In the genomic region with DNA sequence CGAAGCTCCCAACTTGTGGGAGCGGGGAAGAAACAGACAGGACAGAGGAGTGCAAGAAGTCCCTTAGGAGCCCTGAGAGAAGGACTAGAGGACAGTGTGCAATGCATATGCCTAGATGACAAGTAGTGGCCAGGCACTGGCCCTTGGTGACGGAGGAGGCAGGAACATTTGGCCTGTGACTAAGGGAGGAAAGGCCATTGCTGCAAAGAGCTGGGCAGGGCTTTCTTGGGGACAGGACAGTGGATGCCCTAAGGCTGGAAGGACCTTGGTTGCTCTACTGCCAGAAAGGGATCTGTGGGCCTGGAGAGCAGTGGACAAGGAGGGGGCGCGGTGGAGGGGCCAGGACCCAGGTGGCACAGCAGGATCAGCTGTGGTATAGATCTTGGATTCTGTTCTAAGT, we compare ENCODE assay signal across 21 cellular contexts.
DNase-seq lines count a peak whose midpoint lies in the region; ATAC-seq, FAIRE-seq and TF ChIP-seq lines count a peak whose summit lies in the region.
"Had no signal": no experiment of that assay in that cellular context is flagged by ENCODE, and none has a peak within 500 bp of the region (broad histone marks: within the 10 kb centered on the region; RNA-seq: fewer than 3 reads in every experiment).

No MANE protein-coding gene starts in this region.

- H3K79me2 ChIP-seq in astrocyte (ENCODE audit: insufficient read depth, low read length): no peaks in the 10 kb centered on the region

- H3K36me3 Mint-ChIP-seq in astrocyte (ENCODE audit: low read depth, unreplicated experiment): peaks cover 2% of the 10 kb centered on the region

- no peak for TF ChIP-seq CTCF in astrocyte (IDR thresholded peaks at IDR 0.05; ENCODE audit: insufficient read depth, low read depth, low read length)
- TF ChIP-seq CTCF in transverse colon (IDR thresholded peaks at IDR 0.05): no peak
- no peak for TF ChIP-seq CTCF in tibial artery (IDR thresholded peaks at IDR 0.05)

- H3K27me3 Mint-ChIP-seq in astrocyte (ENCODE audit: low read depth, unreplicated experiment): no peaks in the 10 kb centered on the region

- H3K4me2 ChIP-seq in astrocyte (ENCODE audit: low read length): peak overlapping the region; percentile 73

- no peak for FAIRE-seq in astrocyte (lab: Jason Lieb, UNC)

- no peak for TF ChIP-seq EP300 in transverse colon (IDR thresholded peaks at IDR 0.05; ENCODE audit: low read depth)

- DNase-seq in LoVo (ENCODE audit: low spot score) (peak; percentile 14), astrocyte (ENCODE audit: low read depth) (no peak), left colon (no peak), transverse colon (no peak), tibial artery (no peak)
- DNase-seq: activated CD4-positive, alpha-beta memory T cell treated with anti-CD3 and anti-CD28 coated beads, Interleukin-2, amount 10 ng/mL, durations not matched to agents 7 days and 5 days; activated gamma-delta T cell treated with Interleukin-2 at 50 U/mL for 16 hours; activated T-cell treated with anti-CD3 and anti-CD28 coated beads for 4 hours; amygdala; central memory CD4-positive, alpha-beta T cell; esophagus squamous epithelium; left lung; NCI-H1436 treated with DMSO at 0.1 percent for 48 hours; occipital lobe; T-helper 17 cell had no signal

- 54 to 75% methylated on average over 3 to 5 of the region's 5 CpGs for WGBS in transverse colon (ENCODE audit: low coverage in 1 of 2), 2 donors

- H3K36me3 ChIP-seq in astrocyte (ENCODE audit: insufficient read depth, low read length) (no peaks in the 10 kb centered on the region), transverse colon (no peaks in the 10 kb centered on the region), tibial artery (no peaks in the 10 kb centered on the region)
- H3K36me3 ChIP-seq: esophagus squamous epithelium, left lung had no signal

- H3K4me1 ChIP-seq in astrocyte (ENCODE audit: insufficient read depth, low read length) (peaks cover 28% of the 10 kb centered on the region), transverse colon (peaks cover 0 to 45% (median 22%) of the 10 kb centered on the region in 4 donors), tibial artery (no peaks in the 10 kb centered on the region)
- H3K4me1 ChIP-seq: left lung had no signal

- H4K20me1 ChIP-seq in astrocyte (ENCODE audit: insufficient read depth, low read length): no peaks in the 10 kb centered on the region

- H3K27ac ChIP-seq in astrocyte (ENCODE audit: low read depth, low read length) (peak overlapping the region; percentile 85), transverse colon (peak overlapping the region; percentile 47 to 73 (median 64)), tibial artery (no peak overlapping the region)
- H3K27ac ChIP-seq: esophagus squamous epithelium, HL-60, left lung had no signal

- in situ Hi-C loops in transverse colon (cut with MboI; ENCODE audit: low pct_ligation_motif_present in 1 of 4, low pct_unique_long_range_greater_than_20kb in 1 of 4, low sequenced_read_pairs in 3 of 4): no loop called here

- ATAC-seq in left colon: peak; percentile 16
- ATAC-seq in GM18517 (IDR thresholded peaks at IDR 0.05; ENCODE audit: unreplicated experiment): no peak
- no peak for ATAC-seq in HG03175 (IDR thresholded peaks at IDR 0.05; ENCODE audit: unreplicated experiment)
- no peak for ATAC-seq in GM19035 (IDR thresholded peaks at IDR 0.05; ENCODE audit: unreplicated experiment)
- ATAC-seq: left lung, T-helper 17 cell, WTC11 had no signal

- H3K9me3 ChIP-seq in astrocyte (ENCODE audit: insufficient read depth, low read depth, low read length): no peaks in the 10 kb centered on the region
- peaks cover 8 to 11% of the 10 kb centered on the region in 2 donors for H3K9me3 ChIP-seq in transverse colon
- peaks cover 0 to 14% (median 12%) of the 10 kb centered on the region in 3 donors for H3K9me3 ChIP-seq in tibial artery

- peaks cover 17% of the 10 kb centered on the region for H3K4me1 Mint-ChIP-seq in astrocyte (ENCODE audit: low read depth, unreplicated experiment)
- H3K4me1 Mint-ChIP-seq: activated CD4-positive, alpha-beta memory T cell treated with anti-CD3 and anti-CD28 coated beads, Interleukin-2, amount 10 ng/mL, durations not matched to agents 7 days and 5 days; B cell; T-helper 17 cell had no signal

- H2AFZ ChIP-seq in astrocyte (ENCODE audit: low read depth, low read length): no peak overlapping the region

- H3K4me3 ChIP-seq in astrocyte (ENCODE audit: insufficient read depth, low read depth, low read length): no peak overlapping the region
- H3K4me3 ChIP-seq in transverse colon: no peak overlapping the region
- no peak overlapping the region for H3K4me3 ChIP-seq in tibial artery
- H3K4me3 ChIP-seq: esophagus squamous epithelium, left lung had no signal

- peaks cover 9% of the 10 kb centered on the region for H3K9me3 Mint-ChIP-seq in astrocyte (ENCODE audit: unreplicated experiment)

- H3K4me3 Mint-ChIP-seq in astrocyte (ENCODE audit: unreplicated experiment): no peak overlapping the region
- H3K4me3 Mint-ChIP-seq: activated CD4-positive, alpha-beta memory T cell treated with anti-CD3 and anti-CD28 coated beads, Interleukin-2, amount 10 ng/mL, durations not matched to agents 7 days and 5 days; B cell; T-helper 17 cell; WTC11 had no signal

- H3K27me3 ChIP-seq in astrocyte (ENCODE audit: insufficient read depth, low read length) (no peaks in the 10 kb centered on the region), transverse colon (no peaks in the 10 kb centered on the region), tibial artery (peaks cover 0 to 30% of the 10 kb centered on the region in 2 donors)

- H3K27ac Mint-ChIP-seq in astrocyte (ENCODE audit: unreplicated experiment): no peak overlapping the region
- H3K27ac Mint-ChIP-seq: activated CD4-positive, alpha-beta memory T cell treated with anti-CD3 and anti-CD28 coated beads, Interleukin-2, amount 10 ng/mL, durations not matched to agents 7 days and 5 days; B cell; T-helper 17 cell; WTC11 had no signal

- H3K9ac ChIP-seq in astrocyte (ENCODE audit: low read length): peak overlapping the region; percentile 20

- TF ChIP-seq POLR2A in transverse colon (IDR thresholded peaks at IDR 0.05): no peak

- intact Hi-C loops in left colon (cut with DNase I, micrococcal nuclease) (no loop called here), transverse colon (cut with DNase I; ENCODE audit: low total_unique reads) (no loop called here), tibial artery (cut with DNase I; ENCODE audit: low total_unique reads) (no loop called here)

Comparison
In these comparisons a context has a peak if more than half of its experiments do, and no peak if none do; other contexts are left out.
1. H3K27ac ChIP-seq: peak in astrocyte (single experiment) and transverse colon (4 of 4); none in tibial artery (0 of 2).